ENCODE assay signal across 23 cellular contexts in the genomic region with DNA sequence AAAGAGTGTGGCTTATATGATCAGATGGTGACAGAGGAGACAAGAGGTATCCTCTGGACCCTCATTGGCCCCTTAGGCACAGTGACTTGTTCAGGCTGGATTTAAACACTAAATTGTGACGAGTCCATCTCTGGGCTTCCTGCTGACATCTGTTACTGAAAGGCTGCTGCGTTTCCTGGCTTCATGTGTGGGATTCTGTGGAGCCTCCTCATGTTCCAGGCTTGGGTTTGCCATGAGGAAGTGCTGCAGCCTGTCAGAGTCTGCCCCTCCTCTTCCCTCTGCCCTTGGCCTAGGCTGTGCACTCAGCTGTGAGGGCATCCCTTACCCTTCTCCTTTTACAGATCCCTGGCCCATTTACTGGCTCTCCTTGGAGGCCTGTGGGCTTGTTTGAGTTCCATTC.
A peak's percentile ranks its signal among the peaks of the same experiment; 100 is the strongest.
DNase-seq lines count a peak whose midpoint lies in the region; ATAC-seq, FAIRE-seq and TF ChIP-seq lines count a peak whose summit lies in the region.
"Had no signal": no experiment of that assay in that cellular context is flagged by ENCODE, and none has a peak within 500 bp of the region (broad histone marks: within the 10 kb centered on the region; RNA-seq: fewer than 3 reads in every experiment).

No MANE protein-coding gene starts in this region.

- 0 out of 3 replicates have a peak, but pooled peaks cover 2% of the 10 kb centered on the region for H3K4me1 Mint-ChIP-seq in GM23338
- H3K4me1 Mint-ChIP-seq in astrocyte (ENCODE audit: low read depth, unreplicated experiment), result peaks cover 13% of the 10 kb centered on the region

- FAIRE-seq in astrocyte (lab: Jason Lieb, UNC), result no peak
- FAIRE-seq: G401.6, HepG2 had no signal

- H3K9me3 Mint-ChIP-seq in GM23338 (no peaks in the 10 kb centered on the region), astrocyte (ENCODE audit: unreplicated experiment) (no peaks in the 10 kb centered on the region)
- H3K9me3 Mint-ChIP-seq: H9 had no signal

- DNase-seq in GM23338 (ENCODE audit: low spot score) (no peak), astrocyte (ENCODE audit: low read depth) (no peak), myocyte (ENCODE audit: low read depth) (peak; percentile 80), thyroid gland (no peak), germinal center (ENCODE audit: low spot score) (no peak), NCI-H146 treated with DMSO at 0.1 percent for 48 hours (lab: John Stamatoyannopoulos, UW; ENCODE audit: unreplicated experiment) (no peak)
- no peak for DNase-seq in stimulated activated CD4-positive, alpha-beta T cell treated with anti-CD3 and anti-CD28 coated beads, Interleukin-2, amount 100 ng/mL, for 48 hours
- DNase-seq: ACHN, C1 segment of cervical spinal cord, DMS79 treated with DMSO at 0.1 percent for 48 hours, H9, MM.1S, NCI-H1092, NCI-H1436 treated with DMSO at 0.1 percent for 48 hours, NCI-H2029 treated with DMSO at 0.1 percent for 48 hours, NCI-H510A, NCI-H82, OCI-M1, SHP77 had no signal

- H3K4me2 ChIP-seq in GM23338 (no peak overlapping the region), astrocyte (ENCODE audit: low read length) (no peak overlapping the region)
- H3K4me2 ChIP-seq: KMS-11 had no signal

- H3K27me3 Mint-ChIP-seq in GM23338 (ENCODE audit: insufficient read depth, low read depth, poor library complexity) (peaks cover 4% of the 10 kb centered on the region), astrocyte (ENCODE audit: low read depth, unreplicated experiment) (peaks cover 1% of the 10 kb centered on the region)

- no peaks in the 10 kb centered on the region for H3K27me3 ChIP-seq in GM23338 (ENCODE audit: insufficient read depth)
- H3K27me3 ChIP-seq in astrocyte (ENCODE audit: insufficient read depth, low read length), result no peaks in the 10 kb centered on the region
- H3K27me3 ChIP-seq in thyroid gland, result no peaks in the 10 kb centered on the region

- intact Hi-C loops in thyroid gland (cut with DNase I), result no loop called here

- no peaks in the 10 kb centered on the region for H3K36me3 ChIP-seq in GM23338 (ENCODE audit: insufficient read depth)
- no peaks in the 10 kb centered on the region for H3K36me3 ChIP-seq in astrocyte (ENCODE audit: insufficient read depth, low read length)
- no peaks in the 10 kb centered on the region for H3K36me3 ChIP-seq in thyroid gland

- no peaks in the 10 kb centered on the region; the same call in 2 of the 3 replicates for H3K36me3 Mint-ChIP-seq in GM23338 (ENCODE audit: low read depth)
- no peaks in the 10 kb centered on the region for H3K36me3 Mint-ChIP-seq in astrocyte (ENCODE audit: low read depth, unreplicated experiment)

- H3K27ac Mint-ChIP-seq in GM23338 (peak overlapping the region; percentile 27; the same call in 1 of the 2 replicates), astrocyte (ENCODE audit: unreplicated experiment) (no peak overlapping the region)

- H3K4me3 Mint-ChIP-seq in GM23338 (no peak overlapping the region), astrocyte (ENCODE audit: unreplicated experiment) (no peak overlapping the region)
- H3K4me3 Mint-ChIP-seq: H9 had no signal

- peak overlapping the region; percentile 29 for H3K9ac ChIP-seq in astrocyte (ENCODE audit: low read length)
- H3K9ac ChIP-seq: KMS-11 had no signal

- H2AFZ ChIP-seq in GM23338, result no peak overlapping the region
- no peak overlapping the region for H2AFZ ChIP-seq in astrocyte (ENCODE audit: low read depth, low read length)

- H4K20me1 ChIP-seq in GM23338 (replicated peaks; ENCODE audit: insufficient read depth) (no peaks in the 10 kb centered on the region), astrocyte (ENCODE audit: insufficient read depth, low read length) (no peaks in the 10 kb centered on the region)

- no peaks in the 10 kb centered on the region for H3K9me3 ChIP-seq in astrocyte (ENCODE audit: insufficient read depth, low read depth, low read length)
- H3K9me3 ChIP-seq in thyroid gland, result no peaks in the 10 kb centered on the region

- H3K9me2 ChIP-seq in GM23338 (ENCODE audit: insufficient read depth), result no peaks in the 10 kb centered on the region

- no peaks in the 10 kb centered on the region for H3K4me1 ChIP-seq in GM23338 (ENCODE audit: insufficient read depth)
- peaks cover 16% of the 10 kb centered on the region for H3K4me1 ChIP-seq in astrocyte (ENCODE audit: insufficient read depth, low read length)
- H3K4me1 ChIP-seq in thyroid gland, result peaks cover 21 to 42% of the 10 kb centered on the region in 2 donors

- H3K4me3 ChIP-seq in GM23338 (no peak overlapping the region), astrocyte (ENCODE audit: insufficient read depth, low read depth, low read length) (no peak overlapping the region), thyroid gland (replicated peaks in 1 of 3) (no peak overlapping the region)
- H3K4me3 ChIP-seq: SK-N-MC had no signal

- H3K79me2 ChIP-seq in GM23338 (replicated peaks; ENCODE audit: insufficient read depth) (no peaks in the 10 kb centered on the region), astrocyte (ENCODE audit: insufficient read depth, low read length) (no peaks in the 10 kb centered on the region)

- TF ChIP-seq POLR2A in thyroid gland (IDR thresholded peaks at IDR 0.05), result no peak

- no peak overlapping the region for H3K27ac ChIP-seq in GM23338 (ENCODE audit: low read depth)
- H3K27ac ChIP-seq in astrocyte (ENCODE audit: low read depth, low read length), result peak overlapping the region; percentile 95
- H3K27ac ChIP-seq in thyroid gland, result peak overlapping the region; percentile 30 to 86 (median 82)
- H3K27ac ChIP-seq: KMS-11 had no signal

- ATAC-seq in GM23338, result no peak
- ATAC-seq: HepG2 had no signal

- H3F3A ChIP-seq in GM23338 (replicated peaks; ENCODE audit: low read depth), result no peaks in the 10 kb centered on the region

- 83 to 96% methylated on average over 2 of the region's 2 CpGs for WGBS in thyroid gland, 2 donors

- TF ChIP-seq CTCF in GM23338 (conservative IDR thresholded peaks at IDR 0.05; ENCODE audit: low read depth in 2 of 2) (no peak), astrocyte (IDR thresholded peaks at IDR 0.05; ENCODE audit: insufficient read depth, low read depth, low read length) (no peak), thyroid gland (IDR thresholded peaks at IDR 0.05) (no peak)

TF ChIP-seq in GM23338, 12 proteins besides CTCF, POLR2A, EP300 and RAD21 (continues in another document):
- TF ChIP-seq, protein P1, sequence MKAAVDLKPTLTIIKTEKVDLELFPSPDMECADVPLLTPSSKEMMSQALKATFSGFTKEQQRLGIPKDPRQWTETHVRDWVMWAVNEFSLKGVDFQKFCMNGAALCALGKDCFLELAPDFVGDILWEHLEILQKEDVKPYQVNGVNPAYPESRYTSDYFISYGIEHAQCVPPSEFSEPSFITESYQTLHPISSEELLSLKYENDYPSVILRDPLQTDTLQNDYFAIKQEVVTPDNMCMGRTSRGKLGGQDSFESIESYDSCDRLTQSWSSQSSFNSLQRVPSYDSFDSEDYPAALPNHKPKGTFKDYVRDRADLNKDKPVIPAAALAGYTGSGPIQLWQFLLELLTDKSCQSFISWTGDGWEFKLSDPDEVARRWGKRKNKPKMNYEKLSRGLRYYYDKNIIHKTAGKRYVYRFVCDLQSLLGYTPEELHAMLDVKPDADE (IDR thresholded peaks at IDR 0.05), result no peak
